23 cellular contexts compared by ENCODE assay signal in genomic region chr3:126780666-126781065, GRCh38.
"Had no signal": no experiment of that assay in that cellular context is flagged by ENCODE, and none has a peak within 500 bp of the region (broad histone marks: within the 10 kb centered on the region; RNA-seq: fewer than 3 reads in every experiment).

No MANE protein-coding gene starts in this region.

- H3K4me1 ChIP-seq: pancreas had no signal

- H3K9me3 Mint-ChIP-seq: activated naive CD8-positive, alpha-beta T cell treated with anti-CD3 and anti-CD28 coated beads for 36 hours; endodermal cell; natural killer cell treated with Interleukin-12 subunit alpha and Interleukin-12 subunit beta and Interleukin-15 and Interleukin-18, amount 100 ng/mL, for 72 hours; T-cell; T-helper 2 cell treated with Interferon-gamma antibody and Interleukin-4, amounts not matched to agents 5 μg/mL and 100 μg/mL, for 36 hours had no signal

- DNase-seq: activated CD4-positive, alpha-beta memory T cell treated with anti-CD3 and anti-CD28 coated beads for 36 hours; activated CD4-positive, alpha-beta T cell treated with anti-CD3 and anti-CD28 coated beads for 36 hours; activated naive CD4-positive, alpha-beta T cell treated with Interleukin-2 at 50 U/mL for 16 hours; activated naive CD8-positive, alpha-beta T cell treated with anti-CD3 and anti-CD28 coated beads for 36 hours; activated T-cell treated with anti-CD3 and anti-CD28 coated beads, Interleukin-2, amount 50 U/mL, for 48 hours; cortex of kidney; endodermal cell; foreskin keratinocyte; pancreas; right cardiac atrium; stimulated activated CD4-positive, alpha-beta T cell treated with anti-CD3 and anti-CD28 coated beads, Interleukin-12 subunit alpha, Interleukin-12 subunit beta, amount 100 ng/mL, for 4 hours; stomach; T-cell; uterus had no signal

- H3K27ac ChIP-seq: neutrophil, pancreas, stomach had no signal

- H3K4me3 Mint-ChIP-seq: activated CD4-positive, alpha-beta memory T cell treated with anti-CD3 and anti-CD28 coated beads for 36 hours; activated CD4-positive, alpha-beta T cell treated with anti-CD3 and anti-CD28 coated beads for 36 hours; activated naive CD8-positive, alpha-beta T cell treated with anti-CD3 and anti-CD28 coated beads for 36 hours; endodermal cell; mesothelial cell of epicardium; natural killer cell treated with Interleukin-12 subunit alpha and Interleukin-12 subunit beta and Interleukin-15 and Interleukin-18, amount 100 ng/mL, for 72 hours; T-cell; T-helper 2 cell treated with Interferon-gamma antibody and Interleukin-4, amounts not matched to agents 5 μg/mL and 100 μg/mL, for 36 hours had no signal

- ATAC-seq: activated CD4-positive, alpha-beta T cell treated with anti-CD3 and anti-CD28 coated beads for 36 hours; foreskin keratinocyte; left lobe of liver; natural killer cell treated with Interleukin-12 subunit alpha and Interleukin-12 subunit beta and Interleukin-15 and Interleukin-18, amount 100 ng/mL, for 72 hours; pancreas; T-cell had no signal

- H3K27ac Mint-ChIP-seq: activated CD4-positive, alpha-beta memory T cell treated with anti-CD3 and anti-CD28 coated beads for 36 hours; activated CD4-positive, alpha-beta T cell treated with anti-CD3 and anti-CD28 coated beads for 36 hours; activated naive CD8-positive, alpha-beta T cell treated with anti-CD3 and anti-CD28 coated beads for 36 hours; endodermal cell; mesothelial cell of epicardium; natural killer cell treated with Interleukin-12 subunit alpha and Interleukin-12 subunit beta and Interleukin-15 and Interleukin-18, amount 100 ng/mL, for 72 hours; T-cell; T-helper 2 cell treated with Interferon-gamma antibody and Interleukin-4, amounts not matched to agents 5 μg/mL and 100 μg/mL, for 36 hours had no signal

- H3K4me1 Mint-ChIP-seq: activated CD4-positive, alpha-beta T cell treated with anti-CD3 and anti-CD28 coated beads for 36 hours had no signal

- H3K36me3 ChIP-seq: neutrophil, pancreas, stomach, suprapubic skin, tibial nerve, uterus had no signal

- H3K27me3 ChIP-seq: foreskin keratinocyte, neutrophil, pancreas, stomach, suprapubic skin, tibial nerve, uterus had no signal

- H3K4me3 ChIP-seq: pancreas, stomach, suprapubic skin, tibial nerve, uterus had no signal

- H3K27me3 Mint-ChIP-seq: activated CD4-positive, alpha-beta memory T cell treated with anti-CD3 and anti-CD28 coated beads for 36 hours; activated CD4-positive, alpha-beta T cell treated with anti-CD3 and anti-CD28 coated beads for 36 hours; activated naive CD8-positive, alpha-beta T cell treated with anti-CD3 and anti-CD28 coated beads for 36 hours; natural killer cell treated with Interleukin-12 subunit alpha and Interleukin-12 subunit beta and Interleukin-15 and Interleukin-18, amount 100 ng/mL, for 72 hours; T-cell had no signal

- H3K36me3 Mint-ChIP-seq: natural killer cell treated with Interleukin-12 subunit alpha and Interleukin-12 subunit beta and Interleukin-15 and Interleukin-18, amount 100 ng/mL, for 72 hours had no signal

- FAIRE-seq: astrocyte, pancreas, TTC549 had no signal

- H3K9me3 ChIP-seq: neutrophil, pancreas, stomach, suprapubic skin, tibial nerve, uterus had no signal
